Comparison of ENCODE assay signal across 20 cellular contexts in the genomic region with DNA sequence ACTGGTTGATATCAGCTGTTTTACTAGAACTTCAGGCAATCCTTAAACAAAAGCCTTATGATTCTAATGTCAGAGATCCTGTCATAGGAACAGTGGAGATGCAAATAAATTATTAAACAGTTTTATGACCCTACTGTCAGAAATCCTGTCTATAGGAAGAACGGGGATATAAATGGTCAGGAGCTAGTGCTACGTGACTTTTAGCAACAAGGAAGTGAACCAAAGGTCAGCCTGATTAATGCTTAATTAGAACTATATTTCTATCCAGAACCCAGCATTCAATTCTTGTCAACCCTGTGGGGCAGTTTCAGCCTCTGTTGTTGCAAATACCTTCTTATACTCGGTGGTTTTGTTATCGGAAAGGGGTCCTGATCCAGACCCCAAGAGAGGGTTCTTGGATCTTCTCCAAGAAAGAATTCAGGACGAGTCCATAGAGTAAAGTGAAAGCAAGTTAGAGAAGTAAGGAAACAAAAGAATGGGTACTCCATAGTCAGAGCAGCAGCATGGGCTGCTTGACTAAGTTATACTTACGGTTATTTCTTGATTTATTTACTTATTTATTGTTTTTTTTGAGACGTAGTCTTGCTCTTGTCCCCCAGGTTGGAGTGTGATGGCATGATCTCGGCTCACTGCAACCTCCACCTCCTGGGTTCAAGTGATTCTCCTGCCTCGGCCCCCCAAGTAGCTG. TPM values are rescaled to one million over a fixed set of nuclear protein-coding genes. Genes with fewer than 3 reads are reported as not detected.
"Had no signal": no experiment of that assay in that cellular context is flagged by ENCODE, and none has a peak within 500 bp of the region (broad histone marks: within the 10 kb centered on the region; RNA-seq: fewer than 3 reads in every experiment).

No MANE protein-coding gene starts in this region.

- H3K9me3 ChIP-seq: thoracic aorta had no signal

- H3K27ac ChIP-seq: thoracic aorta, WERI-Rb-1 had no signal

- H3K36me3 Mint-ChIP-seq: brain had no signal

- H3K27ac Mint-ChIP-seq: activated CD4-positive, alpha-beta T cell treated with anti-CD3 and anti-CD28 coated beads for 36 hours; activated CD8-positive, alpha-beta T cell treated with anti-CD3 and anti-CD28 coated beads, Interleukin-2, amount 10 ng/mL, durations not matched to agents 7 days and 5 days; nephron progenitor cell had no signal

- DNase-seq: activated CD4-positive, alpha-beta T cell treated with anti-CD3 and anti-CD28 coated beads for 36 hours; activated CD8-positive, alpha-beta T cell treated with anti-CD3 and anti-CD28 coated beads, Interleukin-2, amount 10 ng/mL, durations not matched to agents 7 days and 5 days; amniotic stem cell; kidney glomerular epithelial cell; nephron progenitor cell; stimulated activated CD4-positive, alpha-beta T cell treated with anti-CD3 and anti-CD28 coated beads, Interleukin-4, amount 100 ng/mL, for 1 hour; stimulated activated CD8-positive, alpha-beta memory T cell treated with anti-CD3 and anti-CD28 coated beads, Interleukin-4, amount 100 ng/mL, for 48 hours; stimulated activated naive CD8-positive, alpha-beta T cell treated with anti-CD3 and anti-CD28 coated beads, Interleukin-15, amount 100 ng/mL, for 72 hours; T-helper 9 cell; WERI-Rb-1 had no signal

- H3K36me3 ChIP-seq: thoracic aorta, WERI-Rb-1 had no signal

- H3K4me3 Mint-ChIP-seq: activated CD4-positive, alpha-beta T cell treated with anti-CD3 and anti-CD28 coated beads for 36 hours; activated CD8-positive, alpha-beta T cell treated with anti-CD3 and anti-CD28 coated beads, Interleukin-2, amount 10 ng/mL, durations not matched to agents 7 days and 5 days; activated naive CD4-positive, alpha-beta T cell treated with anti-CD3 and anti-CD28 coated beads, Interleukin-2, amount 50 U/mL, for 24 hours; brain; central memory CD8-positive, alpha-beta T cell; nephron progenitor cell; stimulated activated naive CD8-positive, alpha-beta T cell treated with anti-CD3 and anti-CD28 coated beads, Interleukin-15, amount 100 ng/mL, for 72 hours had no signal

- H3K4me3 ChIP-seq: thoracic aorta had no signal

- FAIRE-seq: urothelium cell line had no signal

- H3K27me3 Mint-ChIP-seq: activated naive CD4-positive, alpha-beta T cell treated with anti-CD3 and anti-CD28 coated beads, Interleukin-2, amount 50 U/mL, for 24 hours; central memory CD8-positive, alpha-beta T cell; stimulated activated naive CD8-positive, alpha-beta T cell treated with anti-CD3 and anti-CD28 coated beads, Interleukin-15, amount 100 ng/mL, for 72 hours had no signal

- ATAC-seq: activated CD4-positive, alpha-beta T cell treated with anti-CD3 and anti-CD28 coated beads for 36 hours; activated CD8-positive, alpha-beta T cell treated with anti-CD3 and anti-CD28 coated beads, Interleukin-2, amount 10 ng/mL, durations not matched to agents 7 days and 5 days; stimulated activated naive CD8-positive, alpha-beta T cell treated with anti-CD3 and anti-CD28 coated beads, Interleukin-15, amount 100 ng/mL, for 72 hours had no signal

- H3K4me1 Mint-ChIP-seq: activated CD4-positive, alpha-beta T cell treated with anti-CD3 and anti-CD28 coated beads for 36 hours; activated naive CD4-positive, alpha-beta T cell treated with anti-CD3 and anti-CD28 coated beads, Interleukin-2, amount 50 U/mL, for 24 hours; brain; central memory CD8-positive, alpha-beta T cell; stimulated activated naive CD8-positive, alpha-beta T cell treated with anti-CD3 and anti-CD28 coated beads, Interleukin-15, amount 100 ng/mL, for 72 hours had no signal

- H3K9me3 Mint-ChIP-seq: activated naive CD4-positive, alpha-beta T cell treated with anti-CD3 and anti-CD28 coated beads, Interleukin-2, amount 50 U/mL, for 24 hours; central memory CD8-positive, alpha-beta T cell had no signal

RNA-seq across cellular contexts. Expression of gene RNU6-1, which starts 59.9 kb away (rescaled TPM):
- total RNA-seq: activated CD4-positive, alpha-beta T cell treated with anti-CD3 and anti-CD28 coated beads for 36 hours; activated CD8-positive, alpha-beta T cell treated with anti-CD3 and anti-CD28 coated beads, Interleukin-2, amount 10 ng/mL, durations not matched to agents 7 days and 5 days; epithelial cell of proximal tubule; lung microvascular endothelial cell; mucosa of gallbladder; osteoblast; pulmonary artery endothelial cell; thoracic aorta had no signal
